8 cellular contexts compared by ENCODE assay signal in the genomic region with DNA sequence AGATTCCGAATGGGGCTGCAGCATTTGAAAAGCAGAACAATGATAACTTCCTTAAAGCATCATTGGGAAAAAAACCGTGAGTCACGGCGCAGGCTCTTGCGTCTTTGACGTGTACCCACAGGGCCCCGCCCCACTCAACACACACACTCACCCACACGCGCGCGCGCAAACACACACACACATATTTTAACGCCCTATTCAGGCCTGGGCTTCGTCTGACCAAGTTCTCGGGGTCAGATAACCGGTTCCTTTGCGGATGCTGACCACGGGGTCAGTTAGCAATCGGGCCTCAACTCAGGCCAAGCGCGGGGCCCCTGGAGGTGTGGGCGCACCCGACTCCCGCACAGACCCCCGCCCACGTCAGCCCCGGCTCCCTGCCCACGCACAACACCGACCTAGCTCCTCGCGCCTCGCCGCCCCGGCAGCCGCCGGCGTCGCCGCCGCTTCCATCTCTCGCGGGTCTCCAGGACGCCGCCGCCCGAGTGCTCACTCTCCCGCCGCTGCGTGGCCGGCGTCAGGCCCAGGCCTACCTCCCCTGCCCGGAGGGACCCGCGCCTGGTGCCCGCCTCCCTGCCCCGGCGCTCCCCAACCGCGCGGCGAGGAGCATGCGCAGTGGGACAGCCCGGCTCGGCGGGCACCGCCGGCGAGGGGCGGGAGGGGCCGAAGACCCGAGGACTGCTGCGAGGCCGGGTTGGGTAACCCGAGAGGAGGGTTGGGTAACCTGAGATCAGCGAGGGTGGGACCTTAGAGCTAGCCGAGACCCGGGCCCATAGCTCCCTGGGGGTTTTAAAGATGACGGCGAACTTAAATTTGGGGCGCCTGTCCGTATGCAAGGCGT. TPM values are rescaled to one million over a fixed set of nuclear protein-coding genes. Genes with fewer than 3 reads are reported as not detected.
DNase-seq lines count a peak whose midpoint lies in the region; ATAC-seq, FAIRE-seq and TF ChIP-seq lines count a peak whose summit lies in the region.

A gene (minus strand): TSS at position 609 of the 838 bp plus-strand sequence. CDS start 159 bp downstream, at position 450.

- no peaks in the 10 kb centered on the region for H3K9me3 ChIP-seq in kidney (ENCODE audit: control insufficient read depth in 1 of 2, low read length in 2 of 2)

- in situ Hi-C loops in GM18951 (cut with MboI; ENCODE audit: low sequenced_read_pairs, unreplicated experiment), result no loop called here

- H3K36me3 ChIP-seq in kidney (ENCODE audit: control insufficient read depth in 1 of 2, insufficient read depth in 2 of 2, low read length in 2 of 2), result no peaks in the 10 kb centered on the region

- ATAC-seq in HG03175 (IDR thresholded peaks at IDR 0.05; ENCODE audit: unreplicated experiment), result peak; percentile 88

- H3K9ac ChIP-seq in kidney (ENCODE audit: low read length in 2 of 2), result peak within 1 kb of the TSS; percentile 61 to 76

- DNase-seq in AG08395 (ENCODE audit: low spot score), result peak; percentile 86
- DNase-seq in NCI-H226, result peak; percentile 85
- peak; percentile 77 for DNase-seq in activated CD4-positive, alpha-beta T cell treated with anti-CD3 and anti-CD28 coated beads for 1 hour
- DNase-seq in cerebellar nuclear complex (lab: John Stamatoyannopoulos, UW), result peak; percentile 35 to 64
- DNase-seq in kidney, result peak; percentile 97
- peak; percentile 65 to 72 for DNase-seq in stimulated activated CD4-positive, alpha-beta T cell treated with anti-CD3 and anti-CD28 coated beads, Interleukin-15, amount 100 ng/mL, for 1 hour (ENCODE audit: low read depth in 1 of 2, low spot score in 1 of 2)

- peak; percentile 53 for FAIRE-seq in kidney (lab: Jason Lieb, UNC)

- peak within 1 kb of the TSS; percentile 83 to 95 for H3K4me3 ChIP-seq in kidney (ENCODE audit: low read length in 2 of 2)

- no peak for TF ChIP-seq CTCF in kidney (IDR thresholded peaks at IDR 0.05; ENCODE audit: borderline replicate concordance, extremely low read depth, insufficient read depth)

- H3K4me1 ChIP-seq in kidney (ENCODE audit: control insufficient read depth in 1 of 2, insufficient read depth in 1 of 2, low read depth in 1 of 2, low read length in 2 of 2), result peaks cover 0 to 5% of the 10 kb centered on the region in 2 donors

- TF ChIP-seq POLR2A in GM18951 (IDR thresholded peaks at IDR 0.05; ENCODE audit: extremely low read depth, insufficient read depth, insufficient read length), result peak; percentile 41

- H3K27ac ChIP-seq in kidney (ENCODE audit: low read depth in 2 of 2, low read length in 2 of 2), result peak within 1 kb of the TSS; percentile 93 to 96

- intact Hi-C loops in kidney (cut with DNase I), result no loop called here

RNA-seq across cellular contexts. Expression of the gene that starts here (rescaled TPM):
- 19.4 TPM for total RNA-seq in kidney
- polyA plus RNA-seq in kidney (ENCODE audit: insufficient read depth, low read depth, low replicate concordance), result 8.2 TPM

Comparison
In these comparisons a context has a peak if more than half of its experiments do, and no peak if none do; other contexts are left out.
1. Peak in every context shown above with its lines: DNase-seq, ATAC-seq, H3K4me3 ChIP-seq and H3K27ac ChIP-seq.